In genomic region chr2:179412116-179412515, GRCh38 we compare ENCODE assay signal across 31 cellular contexts.
DNase-seq lines count a peak whose midpoint lies in the region; ATAC-seq and TF ChIP-seq lines count a peak whose summit lies in the region.
"Had no signal": no experiment of that assay in that cellular context is flagged by ENCODE, and none has a peak within 500 bp of the region (broad histone marks: within the 10 kb centered on the region; RNA-seq: fewer than 3 reads in every experiment).

No MANE protein-coding gene starts in this region.

- TF ChIP-seq CTCF in AG04450 (IDR thresholded peaks at IDR 0.05; ENCODE audit: low read depth, low read length) (no peak), astrocyte of the spinal cord (IDR thresholded peaks at IDR 0.05; ENCODE audit: low read depth, low read length) (no peak), HFFc6 (IDR thresholded peaks at IDR 0.05) (no peak)

- H3K9me3 Mint-ChIP-seq in HFFc6, result no peaks in the 10 kb centered on the region
- H3K9me3 Mint-ChIP-seq: activated CD4-positive, alpha-beta T cell treated with anti-CD3 and anti-CD28 coated beads, Interleukin-2, amount 10 ng/mL, durations not matched to agents 7 days and 5 days; activated T-cell treated with anti-CD3 and anti-CD28 coated beads, Interleukin-2, amount 50 U/mL, for 24 hours had no signal

- no peak overlapping the region for H3K27ac Mint-ChIP-seq in HFFc6
- H3K27ac Mint-ChIP-seq: activated B cell treated with CpG ODN at 0.5 μM for 24 hours; activated CD4-positive, alpha-beta T cell treated with anti-CD3 and anti-CD28 coated beads, Interleukin-2, amount 10 ng/mL, durations not matched to agents 7 days and 5 days; activated naive CD8-positive, alpha-beta T cell treated with anti-CD3 and anti-CD28 coated beads, Interleukin-2, amount 10 ng/mL, durations not matched to agents 7 days and 5 days; activated T-cell treated with anti-CD3 and anti-CD28 coated beads, Interleukin-2, amount 50 U/mL, for 24 hours; brain; CD8-positive, alpha-beta memory T cell; IgD-negative memory B cell; mesothelial cell of epicardium; naive B cell; stimulated activated effector memory CD8-positive, alpha-beta T cell treated with anti-CD3 and anti-CD28 coated beads, Interleukin-12 subunit alpha, Interleukin-12 subunit beta, amount 100 ng/mL, for 72 hours had no signal

- no peak overlapping the region for H3K4me3 Mint-ChIP-seq in HFFc6
- H3K4me3 Mint-ChIP-seq: activated B cell treated with CpG ODN at 0.5 μM for 24 hours; activated CD4-positive, alpha-beta T cell treated with anti-CD3 and anti-CD28 coated beads, Interleukin-2, amount 10 ng/mL, durations not matched to agents 7 days and 5 days; activated naive CD8-positive, alpha-beta T cell treated with anti-CD3 and anti-CD28 coated beads, Interleukin-2, amount 10 ng/mL, durations not matched to agents 7 days and 5 days; activated T-cell treated with anti-CD3 and anti-CD28 coated beads, Interleukin-2, amount 50 U/mL, for 24 hours; brain; CD8-positive, alpha-beta memory T cell; IgD-negative memory B cell; mesothelial cell of epicardium; naive B cell; stimulated activated effector memory CD8-positive, alpha-beta T cell treated with anti-CD3 and anti-CD28 coated beads, Interleukin-12 subunit alpha, Interleukin-12 subunit beta, amount 100 ng/mL, for 72 hours had no signal

- H3K4me3 ChIP-seq in AG04450 (ENCODE audit: low read depth, low read length), result no peak overlapping the region
- no peak overlapping the region for H3K4me3 ChIP-seq in astrocyte of the spinal cord (ENCODE audit: low read depth, low read length)
- H3K4me3 ChIP-seq: A549, left ventricle myocardium inferior, prostate gland, sigmoid colon, tibial nerve had no signal

- H3K36me3 Mint-ChIP-seq in HFFc6 (ENCODE audit: low read depth), result no peaks in the 10 kb centered on the region
- H3K36me3 Mint-ChIP-seq: activated naive CD8-positive, alpha-beta T cell treated with anti-CD3 and anti-CD28 coated beads, Interleukin-2, amount 10 ng/mL, durations not matched to agents 7 days and 5 days; brain; CD8-positive, alpha-beta memory T cell; IgD-negative memory B cell; mesothelial cell of epicardium; stimulated activated effector memory CD8-positive, alpha-beta T cell treated with anti-CD3 and anti-CD28 coated beads, Interleukin-12 subunit alpha, Interleukin-12 subunit beta, amount 100 ng/mL, for 72 hours had no signal

- CTCF ChIA-PET in AG04450 (lab: Charles Lee), result interaction anchor here (1.0 to 3.2 kb wide), 5 partner anchors 8 to 357 kb away, joined by 3 to 36 read pairs (median 4); no protein-coding TSS in a partner anchor

- H3K9me3 ChIP-seq in AG04450 (ENCODE audit: control insufficient read depth, insufficient read depth, low read length), result no peaks in the 10 kb centered on the region
- H3K9me3 ChIP-seq: A549, BE2C, left ventricle myocardium inferior, neutrophil, prostate gland, sigmoid colon, tibial nerve had no signal

- POLR2A ChIA-PET in AG04450 (lab: Yijun Ruan, JAX), result no interaction called here

- peaks cover 2% of the 10 kb centered on the region; the same call in 1 of the 2 replicates for H3K27me3 Mint-ChIP-seq in HFFc6 (ENCODE audit: insufficient read depth)
- H3K27me3 Mint-ChIP-seq: brain had no signal

- peaks cover 12% of the 10 kb centered on the region for H3K4me1 Mint-ChIP-seq in HFFc6 (ENCODE audit: low read depth)
- H3K4me1 Mint-ChIP-seq: mesothelial cell of epicardium; stimulated activated effector memory CD8-positive, alpha-beta T cell treated with anti-CD3 and anti-CD28 coated beads, Interleukin-12 subunit alpha, Interleukin-12 subunit beta, amount 100 ng/mL, for 72 hours had no signal

- H3K27ac ChIP-seq in AG04450 (ENCODE audit: low read depth, low read length), result no peak overlapping the region
- H3K27ac ChIP-seq: A549, left ventricle myocardium inferior, neutrophil, prostate gland, sigmoid colon, tibial nerve had no signal

- peak; percentile 6 for DNase-seq in AG04450 (ENCODE audit: low read depth, low spot score)
- peak; percentile 11 for DNase-seq in M059J (ENCODE audit: low read depth)
- peak; percentile 34 for DNase-seq in astrocyte of the spinal cord (ENCODE audit: low read depth, low spot score)
- DNase-seq in kidney tubule cell (ENCODE audit: low spot score), result peak; percentile 40
- no peak for DNase-seq in HFFc6
- DNase-seq in activated CD4-positive, alpha-beta T cell treated with anti-CD3 and anti-CD28 coated beads, Interleukin-2, amount 50 U/mL, for 1 hour, result no peak
- DNase-seq in putamen (ENCODE audit: low spot score), result no peak
- DNase-seq: activated B cell treated with CpG ODN at 0.5 μM for 24 hours; activated CD4-positive, alpha-beta T cell treated with anti-CD3 and anti-CD28 coated beads, Interleukin-2, amount 10 ng/mL, durations not matched to agents 7 days and 5 days; activated gamma-delta T cell; activated naive CD8-positive, alpha-beta T cell treated with anti-CD3 and anti-CD28 coated beads, Interleukin-2, amount 10 ng/mL, durations not matched to agents 7 days and 5 days; activated T-cell treated with anti-CD3 and anti-CD28 coated beads, Interleukin-2, amount 50 U/mL, for 24 hours; BE2C; CD8-positive, alpha-beta memory T cell; left ventricle myocardium inferior; naive B cell; NCI-H1048; NCI-H1694; NCI-H446 treated with DMSO at 0.1 percent for 48 hours; NCI-H82; sigmoid colon; T-helper 1 cell had no signal

- in situ Hi-C loops in astrocyte of the spinal cord (cut with HindIII; ENCODE audit: low sequenced_read_pairs), result no loop called here

- no peaks in the 10 kb centered on the region for H3K27me3 ChIP-seq in AG04450 (ENCODE audit: control insufficient read depth, insufficient read depth, low read length)
- H3K27me3 ChIP-seq: BE2C, sigmoid colon, tibial nerve had no signal

- ATAC-seq in HG03432 (IDR thresholded peaks at IDR 0.05; ENCODE audit: unreplicated experiment), result no peak
- ATAC-seq: stimulated activated effector memory CD8-positive, alpha-beta T cell treated with anti-CD3 and anti-CD28 coated beads, Interleukin-12 subunit alpha, Interleukin-12 subunit beta, amount 100 ng/mL, for 72 hours had no signal

Comparison
In these comparisons a context has a peak if more than half of its experiments do, and no peak if none do; other contexts are left out.
1. DNase-seq: peak in AG04450 (single experiment), M059J (single experiment), astrocyte of the spinal cord (single experiment) and kidney tubule cell (single experiment); none in HFFc6 (single experiment), activated CD4-positive, alpha-beta T cell treated with anti-CD3 and anti-CD28 coated beads, Interleukin-2, amount 50 U/mL, for 1 hour (single experiment) and putamen (single experiment).